Comparison of ENCODE assay signal across 1 cellular context in the genomic region with DNA sequence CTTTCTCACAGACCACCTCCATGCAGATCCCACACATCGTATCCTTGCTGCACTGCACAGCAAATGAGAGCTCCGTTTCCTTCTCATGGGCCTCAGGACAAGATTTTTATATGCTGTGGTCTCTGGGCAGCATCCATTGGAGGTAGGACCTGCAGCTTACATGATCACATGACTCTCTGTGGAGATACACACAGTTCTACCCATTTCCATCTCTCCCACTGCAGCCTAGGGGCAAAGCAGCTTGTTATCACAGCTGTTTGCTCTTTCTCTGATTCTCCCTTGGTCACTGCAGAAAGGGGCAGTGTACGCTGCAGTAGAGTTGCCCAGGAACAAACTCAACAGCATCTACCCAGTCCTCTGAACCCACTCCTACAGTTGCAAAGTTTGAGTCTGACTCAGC.
TF ChIP-seq lines count a peak whose summit lies in the region.

No MANE protein-coding gene starts in this region.

TF ChIP-seq in HepG2, 621 proteins besides CTCF, POLR2A, EP300 and RAD21:
- no peak for TF ChIP-seq SOX6 (IDR thresholded peaks at IDR 0.05)
- no peak for TF ChIP-seq SOX6 (CRISPR knock-in tag; IDR thresholded peaks at IDR 0.05)
- no peak for TF ChIP-seq EEA1 (CRISPR knock-in tag; IDR thresholded peaks at IDR 0.05; ENCODE audit: borderline replicate concordance)
- TF ChIP-seq NFYB (CRISPR knock-in tag; IDR thresholded peaks at IDR 0.05): no peak
- TF ChIP-seq TMF1 (CRISPR knock-in tag; IDR thresholded peaks at IDR 0.05; ENCODE audit: low read depth): no peak
- TF ChIP-seq BORCS8-MEF2B (CRISPR knock-in tag; IDR thresholded peaks at IDR 0.05): no peak
- TF ChIP-seq RBM22 (optimal IDR thresholded peaks at IDR 0.05; ENCODE audit: low read length): no peak
- no peak for TF ChIP-seq NFRKB (IDR thresholded peaks at IDR 0.05)
- TF ChIP-seq ZNF607 (CRISPR knock-in tag; IDR thresholded peaks at IDR 0.05; ENCODE audit: borderline replicate concordance): no peak
- no peak for TF ChIP-seq HMG20B (CRISPR knock-in tag; conservative IDR thresholded peaks at IDR 0.05)
- no peak for TF ChIP-seq SRY (CRISPR knock-in tag; IDR thresholded peaks at IDR 0.05)
- TF ChIP-seq ZSCAN21 (CRISPR knock-in tag; IDR thresholded peaks at IDR 0.05; ENCODE audit: borderline replicate concordance): no peak
